In genomic region chr3:198167339-198168039, GRCh38 we compare ENCODE assay signal across 1 cellular context.
A peak's percentile ranks its signal among the peaks of the same experiment; 100 is the strongest.
TF ChIP-seq lines count a peak whose summit lies in the region.

No MANE protein-coding gene starts in this region.

TF ChIP-seq in HepG2, 621 proteins besides CTCF, POLR2A, EP300 and RAD21 (continued from another document):
- TF ChIP-seq ZNF687 (CRISPR knock-in tag; IDR thresholded peaks at IDR 0.05) (0 out of 2 replicates have a peak, but pooled peaks have one; percentile 21), KLF16 (CRISPR knock-in tag; IDR thresholded peaks at IDR 0.05) (0 out of 4 replicates have a peak, but pooled peaks of 1 of the 2 experiments have one; percentile 37)
TF ChIP-seq in HepG2: peak in this region for 11; not testable (repeated sequence) for 610.
